Comparison of ENCODE assay signal across 8 cellular contexts in genomic region chr5:176647030-176647869, GRCh38. TPM values are rescaled to one million over a fixed set of nuclear protein-coding genes. Genes with fewer than 3 reads are reported as not detected.
DNase-seq lines count a peak whose midpoint lies in the region; ATAC-seq and TF ChIP-seq lines count a peak whose summit lies in the region.

A gene with protein sequence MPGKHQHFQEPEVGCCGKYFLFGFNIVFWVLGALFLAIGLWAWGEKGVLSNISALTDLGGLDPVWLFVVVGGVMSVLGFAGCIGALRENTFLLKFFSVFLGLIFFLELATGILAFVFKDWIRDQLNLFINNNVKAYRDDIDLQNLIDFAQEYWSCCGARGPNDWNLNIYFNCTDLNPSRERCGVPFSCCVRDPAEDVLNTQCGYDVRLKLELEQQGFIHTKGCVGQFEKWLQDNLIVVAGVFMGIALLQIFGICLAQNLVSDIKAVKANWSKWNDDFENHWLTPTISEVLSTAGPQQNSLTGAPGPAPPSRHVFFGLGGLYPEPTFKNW (plus strand): TSS chr5:176647484. CDS start chr5:176647616, 132 bp downstream.

- intact Hi-C loops in mucosa of descending colon (cut with DNase I, micrococcal nuclease), result no loop called here

- no peaks in the 10 kb centered on the region for H3K9me3 ChIP-seq in mucosa of descending colon

- TF ChIP-seq RAD21 in Ishikawa (IDR thresholded peaks at IDR 0.05; ENCODE audit: low read depth), result peak; percentile 28; the same call in 1 of the 2 replicates

- no peaks in the 10 kb centered on the region for H3K36me3 ChIP-seq in mucosa of descending colon (ENCODE audit: low read depth)

- H3K4me1 ChIP-seq in mucosa of descending colon (ENCODE audit: low read depth), result peaks cover 13% of the 10 kb centered on the region

- ATAC-seq in GM21576 (IDR thresholded peaks at IDR 0.05; ENCODE audit: unreplicated experiment) (peak; percentile 90), mucosa of descending colon (peak; percentile 97)

- TF ChIP-seq CTCF in epithelial cell of esophagus (IDR thresholded peaks at IDR 0.05; ENCODE audit: insufficient read depth, low read depth, low read length, missing control alignments) (no peak), mucosa of descending colon (IDR thresholded peaks at IDR 0.05) (peak; percentile 6)

- peak within 1 kb of the TSS; percentile 69 for H3K4me3 ChIP-seq in epithelial cell of esophagus (ENCODE audit: low read length)
- peak within 1 kb of the TSS; percentile 54 for H3K4me3 ChIP-seq in mucosa of descending colon

- TF ChIP-seq EP300 in Ishikawa (IDR thresholded peaks at IDR 0.05; ENCODE audit: borderline replicate concordance), result no peak

- DNase-seq in DMS153 (lab: John Stamatoyannopoulos, UW) (peak; percentile 89), OCI-M2 (lab: John Stamatoyannopoulos, UW; ENCODE audit: unreplicated experiment) (peak; percentile 67), activated T-cell treated with anti-CD3 and anti-CD28 coated beads for 4 hours (peak; percentile 92), epithelial cell of esophagus (ENCODE audit: low read depth) (peak; percentile 99), mucosa of descending colon (peak; percentile 100)
- peak; percentile 100 for DNase-seq in stimulated activated CD8-positive, alpha-beta memory T cell treated with anti-CD3 and anti-CD28 coated beads, Interleukin-4, amount 100 ng/mL, for 24 hours (ENCODE audit: low read depth)

TF ChIP-seq in Ishikawa, 13 proteins besides CTCF, POLR2A, EP300 and RAD21:
- TF ChIP-seq, protein P1, sequence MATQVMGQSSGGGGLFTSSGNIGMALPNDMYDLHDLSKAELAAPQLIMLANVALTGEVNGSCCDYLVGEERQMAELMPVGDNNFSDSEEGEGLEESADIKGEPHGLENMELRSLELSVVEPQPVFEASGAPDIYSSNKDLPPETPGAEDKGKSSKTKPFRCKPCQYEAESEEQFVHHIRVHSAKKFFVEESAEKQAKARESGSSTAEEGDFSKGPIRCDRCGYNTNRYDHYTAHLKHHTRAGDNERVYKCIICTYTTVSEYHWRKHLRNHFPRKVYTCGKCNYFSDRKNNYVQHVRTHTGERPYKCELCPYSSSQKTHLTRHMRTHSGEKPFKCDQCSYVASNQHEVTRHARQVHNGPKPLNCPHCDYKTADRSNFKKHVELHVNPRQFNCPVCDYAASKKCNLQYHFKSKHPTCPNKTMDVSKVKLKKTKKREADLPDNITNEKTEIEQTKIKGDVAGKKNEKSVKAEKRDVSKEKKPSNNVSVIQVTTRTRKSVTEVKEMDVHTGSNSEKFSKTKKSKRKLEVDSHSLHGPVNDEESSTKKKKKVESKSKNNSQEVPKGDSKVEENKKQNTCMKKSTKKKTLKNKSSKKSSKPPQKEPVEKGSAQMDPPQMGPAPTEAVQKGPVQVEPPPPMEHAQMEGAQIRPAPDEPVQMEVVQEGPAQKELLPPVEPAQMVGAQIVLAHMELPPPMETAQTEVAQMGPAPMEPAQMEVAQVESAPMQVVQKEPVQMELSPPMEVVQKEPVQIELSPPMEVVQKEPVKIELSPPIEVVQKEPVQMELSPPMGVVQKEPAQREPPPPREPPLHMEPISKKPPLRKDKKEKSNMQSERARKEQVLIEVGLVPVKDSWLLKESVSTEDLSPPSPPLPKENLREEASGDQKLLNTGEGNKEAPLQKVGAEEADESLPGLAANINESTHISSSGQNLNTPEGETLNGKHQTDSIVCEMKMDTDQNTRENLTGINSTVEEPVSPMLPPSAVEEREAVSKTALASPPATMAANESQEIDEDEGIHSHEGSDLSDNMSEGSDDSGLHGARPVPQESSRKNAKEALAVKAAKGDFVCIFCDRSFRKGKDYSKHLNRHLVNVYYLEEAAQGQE (IDR thresholded peaks at IDR 0.05; ENCODE audit: low read depth), result no peak
- TF ChIP-seq EGR1 (IDR thresholded peaks at IDR 0.05) (peak; percentile 64; the same call in 1 of the 2 replicates), CREB1 (IDR thresholded peaks at IDR 0.05; ENCODE audit: low read depth) (no peak), CEBPB (IDR thresholded peaks at IDR 0.05) (no peak), TCF12 (IDR thresholded peaks at IDR 0.05; ENCODE audit: low read depth) (no peak; the same call in 1 of the 2 replicates), YY1 (IDR thresholded peaks at IDR 0.05; ENCODE audit: low read depth) (peak; percentile 86), ZBTB7A (IDR thresholded peaks at IDR 0.05; ENCODE audit: low read depth) (peak; percentile 76; the same call in 1 of the 2 replicates), TAF1 (IDR thresholded peaks at IDR 0.05; ENCODE audit: low read depth) (peak; percentile 84), TEAD4 (IDR thresholded peaks at IDR 0.05) (no peak), NFIC (IDR thresholded peaks at IDR 0.05) (no peak), FOXM1 (IDR thresholded peaks at IDR 0.05; ENCODE audit: borderline replicate concordance, low read depth) (no peak)
- TF ChIP-seq, protein P2, sequence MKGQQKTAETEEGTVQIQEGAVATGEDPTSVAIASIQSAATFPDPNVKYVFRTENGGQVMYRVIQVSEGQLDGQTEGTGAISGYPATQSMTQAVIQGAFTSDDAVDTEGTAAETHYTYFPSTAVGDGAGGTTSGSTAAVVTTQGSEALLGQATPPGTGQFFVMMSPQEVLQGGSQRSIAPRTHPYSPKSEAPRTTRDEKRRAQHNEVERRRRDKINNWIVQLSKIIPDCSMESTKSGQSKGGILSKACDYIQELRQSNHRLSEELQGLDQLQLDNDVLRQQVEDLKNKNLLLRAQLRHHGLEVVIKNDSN (IDR thresholded peaks at IDR 0.05), result no peak
- TF ChIP-seq, protein P3, sequence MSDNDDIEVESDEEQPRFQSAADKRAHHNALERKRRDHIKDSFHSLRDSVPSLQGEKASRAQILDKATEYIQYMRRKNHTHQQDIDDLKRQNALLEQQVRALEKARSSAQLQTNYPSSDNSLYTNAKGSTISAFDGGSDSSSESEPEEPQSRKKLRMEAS (IDR thresholded peaks at IDR 0.05), result peak; percentile 52

RNA-seq across cellular contexts. Expression of the gene that starts here (rescaled TPM):
- 10 to 100 TPM; 25.7 to 36.3 (median 31.9) TPM for total RNA-seq in mucosa of descending colon

Comparison
In these comparisons a context has a peak if more than half of its experiments do, and no peak if none do; other contexts are left out.
1. Peak in every context shown above with its lines: DNase-seq, ATAC-seq and H3K4me3 ChIP-seq.